11 cellular contexts compared by ENCODE assay signal in the genomic region with DNA sequence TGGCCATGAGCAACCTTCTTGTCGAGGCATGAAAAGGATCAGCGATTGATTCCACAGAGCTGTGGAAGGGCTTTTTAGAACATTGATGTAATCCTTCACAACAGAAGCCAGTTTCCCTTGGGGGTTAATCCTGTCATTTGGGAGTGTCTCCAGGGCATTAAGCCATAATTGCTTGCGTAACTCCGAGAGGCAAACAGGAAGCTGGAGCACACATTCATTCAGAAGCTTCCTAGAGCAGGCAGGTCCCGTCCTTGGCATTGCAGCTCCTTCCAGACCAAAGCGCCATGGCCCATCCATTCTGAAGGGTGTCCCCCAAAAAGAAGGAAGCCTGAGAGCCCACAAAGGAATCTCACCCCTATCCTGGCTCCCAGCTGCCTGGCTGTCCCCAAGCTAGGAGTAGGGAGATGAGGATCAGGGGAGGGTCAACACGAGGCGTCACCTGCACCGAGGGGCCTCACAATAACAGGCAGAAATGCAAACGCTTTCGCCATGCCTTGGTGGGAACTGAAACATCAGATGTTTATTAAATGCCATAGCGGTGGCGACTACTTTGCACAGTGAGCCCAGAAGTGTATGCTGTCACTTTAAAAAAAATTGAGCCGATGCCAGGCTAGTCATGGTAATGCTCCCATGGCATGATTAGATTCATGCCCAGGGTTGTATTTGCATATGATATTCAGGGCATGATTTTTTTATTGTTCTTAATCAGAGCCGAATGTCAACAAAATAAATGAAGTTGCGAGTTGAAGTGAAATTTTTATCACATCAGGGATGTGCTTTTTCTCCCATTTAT.
DNase-seq lines count a peak whose midpoint lies in the region; TF ChIP-seq lines count a peak whose summit lies in the region.
"Had no signal": no experiment of that assay in that cellular context is flagged by ENCODE, and none has a peak within 500 bp of the region (broad histone marks: within the 10 kb centered on the region; RNA-seq: fewer than 3 reads in every experiment).

No MANE protein-coding gene starts in this region.

- peaks cover 2% of the 10 kb centered on the region for H3K27me3 Mint-ChIP-seq in glutamatergic neuron (ENCODE audit: unreplicated experiment)
- H3K27me3 Mint-ChIP-seq in nephron progenitor cell (ENCODE audit: low read depth, poor library complexity): peaks cover 39% of the 10 kb centered on the region
- H3K27me3 Mint-ChIP-seq in type B pancreatic cell: no peaks in the 10 kb centered on the region

- 93% methylated on average over 16 of the region's 16 CpGs for WGBS in thymus

- no peaks in the 10 kb centered on the region for H3K36me3 Mint-ChIP-seq in glutamatergic neuron (ENCODE audit: unreplicated experiment)
- H3K36me3 Mint-ChIP-seq in nephron progenitor cell (ENCODE audit: low read depth): no peaks in the 10 kb centered on the region
- no peaks in the 10 kb centered on the region for H3K36me3 Mint-ChIP-seq in type B pancreatic cell

- H3K9me3 Mint-ChIP-seq in glutamatergic neuron (ENCODE audit: unreplicated experiment) (no peaks in the 10 kb centered on the region), nephron progenitor cell (no peaks in the 10 kb centered on the region), type B pancreatic cell (no peaks in the 10 kb centered on the region)

- DNase-seq in NCI-H748 (lab: John Stamatoyannopoulos, UW; ENCODE audit: unreplicated experiment) (peak; percentile 51), NCI-H748 treated with DMSO at 0.1 percent for 48 hours (lab: John Stamatoyannopoulos, UW) (no peak), NCI-H69 (lab: John Stamatoyannopoulos, UW) (peak; percentile 85), glutamatergic neuron (peak; percentile 22), nephron progenitor cell (no peak), type B pancreatic cell (ENCODE audit: extremely low spot score, unreplicated experiment) (no peak)
- no peak for DNase-seq in stimulated activated CD4-positive, alpha-beta T cell treated with anti-CD3 and anti-CD28 coated beads, Interleukin-2, amount 100 ng/mL, for 24 hours
- DNase-seq: activated effector memory CD4-positive, alpha-beta T cell treated with Interleukin-2 at 50 U/mL for 16 hours; sigmoid colon had no signal

- H3K4me1 Mint-ChIP-seq in glutamatergic neuron (ENCODE audit: low read depth, unreplicated experiment) (peaks cover 26% of the 10 kb centered on the region), nephron progenitor cell (peaks cover 52% of the 10 kb centered on the region), type B pancreatic cell (ENCODE audit: unreplicated experiment) (peaks cover 43% of the 10 kb centered on the region)

- no peaks in the 10 kb centered on the region for H3K9me3 ChIP-seq in thymus (ENCODE audit: control insufficient read depth)
- H3K9me3 ChIP-seq: sigmoid colon had no signal

- H3K4me3 ChIP-seq in thymus (ENCODE audit: low read length): no peak overlapping the region
- H3K4me3 ChIP-seq: sigmoid colon had no signal

- no peak overlapping the region for H3K4me3 Mint-ChIP-seq in glutamatergic neuron (ENCODE audit: unreplicated experiment)
- H3K4me3 Mint-ChIP-seq in nephron progenitor cell: no peak overlapping the region
- no peak overlapping the region for H3K4me3 Mint-ChIP-seq in type B pancreatic cell

- no peaks in the 10 kb centered on the region for H3K36me3 ChIP-seq in thymus (ENCODE audit: control insufficient read depth, insufficient read depth)
- H3K36me3 ChIP-seq: sigmoid colon had no signal

- peaks cover 9% of the 10 kb centered on the region for H3K4me1 ChIP-seq in thymus (ENCODE audit: control insufficient read depth, insufficient read depth, low read length)

- no peaks in the 10 kb centered on the region for H3K27me3 ChIP-seq in thymus (ENCODE audit: control insufficient read depth, insufficient read depth)
- H3K27me3 ChIP-seq: sigmoid colon had no signal

- peak overlapping the region; percentile 5 for H3K27ac Mint-ChIP-seq in glutamatergic neuron (ENCODE audit: unreplicated experiment)
- H3K27ac Mint-ChIP-seq in nephron progenitor cell: no peak overlapping the region
- no peak overlapping the region for H3K27ac Mint-ChIP-seq in type B pancreatic cell

- H3K27ac ChIP-seq in thymus (ENCODE audit: low read depth): peak overlapping the region; percentile 68
- H3K27ac ChIP-seq: VCaP had no signal

- TF ChIP-seq CTCF in glutamatergic neuron (IDR thresholded peaks at IDR 0.05; ENCODE audit: partially characterized antibody, unreplicated experiment) (no peak), nephron progenitor cell (IDR thresholded peaks at IDR 0.05) (no peak), type B pancreatic cell (conservative IDR thresholded peaks at IDR 0.05) (no peak)

Comparison
In these comparisons a context has a peak if more than half of its experiments do, and no peak if none do; other contexts are left out.
1. DNase-seq: peak in NCI-H748 (single experiment), NCI-H69 (single experiment) and glutamatergic neuron (single experiment); none in NCI-H748 treated with DMSO at 0.1 percent for 48 hours (single experiment), stimulated activated CD4-positive, alpha-beta T cell treated with anti-CD3 and anti-CD28 coated beads, Interleukin-2, amount 100 ng/mL, for 24 hours (0 of 2), nephron progenitor cell (single experiment) and type B pancreatic cell (single experiment).